ENCODE assay signal across 1 cellular context in genomic region chr6:1613631-1614447, GRCh38.
TF ChIP-seq lines count a peak whose summit lies in the region.

No MANE protein-coding gene starts in this region.

TF ChIP-seq in HEK293, 187 proteins besides CTCF, POLR2A, EP300 and RAD21 (continued from another document and continues in another):
- TF ChIP-seq ZBTB10 (tag by site-specific recombination; IDR thresholded peaks at IDR 0.05) (peak; percentile 79), ZNF571 (tag by site-specific recombination; IDR thresholded peaks at IDR 0.05) (no peak), ZNF561 (tag by site-specific recombination; IDR thresholded peaks at IDR 0.05; ENCODE audit: borderline replicate concordance) (0 out of 2 replicates have a peak, but pooled peaks have one; percentile 20), TCF7L2 (IDR thresholded peaks at IDR 0.05; ENCODE audit: borderline replicate concordance, low read depth, low read length) (peak; percentile 96), GLI2 (tag by site-specific recombination; IDR thresholded peaks at IDR 0.05; ENCODE audit: borderline replicate concordance, low read depth) (peak; percentile 68; the same call in 1 of the 2 replicates), ZNF473 (tag by site-specific recombination; IDR thresholded peaks at IDR 0.05) (no peak), ZBTB44 (tag by site-specific recombination; IDR thresholded peaks at IDR 0.05) (0 out of 2 replicates have a peak, but pooled peaks have one; percentile 27), ZSCAN5A (tag by site-specific recombination; IDR thresholded peaks at IDR 0.05) (0 out of 2 replicates have a peak, but pooled peaks have one; percentile 17), ATF2 (tag by site-specific recombination; IDR thresholded peaks at IDR 0.05; ENCODE audit: low read depth) (no peak), PBX3 (CRISPR knock-in tag; IDR thresholded peaks at IDR 0.05) (no peak), PRDM10 (tag by site-specific recombination; IDR thresholded peaks at IDR 0.05) (peak; percentile 21; the same call in 1 of the 2 replicates), ZSCAN30 (tag by site-specific recombination; IDR thresholded peaks at IDR 0.05) (peak; percentile 9; the same call in 1 of the 2 replicates), ZBTB7A (tag by site-specific recombination; IDR thresholded peaks at IDR 0.05; ENCODE audit: low read depth) (peak; percentile 24; the same call in 1 of the 2 replicates), ZNF837 (tag by site-specific recombination; IDR thresholded peaks at IDR 0.05) (0 out of 2 replicates have a peak, but pooled peaks have one; percentile 14), ZNF214 (tag by site-specific recombination; IDR thresholded peaks at IDR 0.05; ENCODE audit: borderline replicate concordance) (no peak), KLF9 (tag by site-specific recombination; IDR thresholded peaks at IDR 0.05; ENCODE audit: low read depth) (peak; percentile 27; the same call in 1 of the 2 replicates), ZXDB (tag by site-specific recombination; IDR thresholded peaks at IDR 0.05) (peak; percentile 70), ZNF23 (tag by site-specific recombination; IDR thresholded peaks at IDR 0.05; ENCODE audit: borderline replicate concordance) (no peak), ZEB2 (tag by site-specific recombination; IDR thresholded peaks at IDR 0.05) (peak; percentile 80), ZNF335 (tag by site-specific recombination; conservative IDR thresholded peaks at IDR 0.05) (peak; percentile 68), KLF8 (tag by site-specific recombination; IDR thresholded peaks at IDR 0.05) (peak; percentile 72), ZNF394 (tag by site-specific recombination; IDR thresholded peaks at IDR 0.05; ENCODE audit: borderline replicate concordance) (0 out of 2 replicates have a peak, but pooled peaks have one; percentile 14), GLIS1 (tag by site-specific recombination; IDR thresholded peaks at IDR 0.05) (peak; percentile 70), ZNF362 (tag by site-specific recombination; IDR thresholded peaks at IDR 0.05) (no peak), SCRT2 (tag by site-specific recombination; IDR thresholded peaks at IDR 0.05) (peak; percentile 31; the same call in 1 of the 2 replicates), GLIS2 (tag by site-specific recombination; IDR thresholded peaks at IDR 0.05) (peak; percentile 59; the same call in 1 of the 2 replicates), ZNF48 (tag by site-specific recombination; IDR thresholded peaks at IDR 0.05) (no peak), ZBTB8A (tag by site-specific recombination; IDR thresholded peaks at IDR 0.05) (peak; percentile 79), ZBTB20 (tag by site-specific recombination; IDR thresholded peaks at IDR 0.05) (peak; percentile 43; the same call in 1 of the 2 replicates), IKZF3 (tag by site-specific recombination; IDR thresholded peaks at IDR 0.05) (no peak; the same call in none of the 2 replicates), ZNF354C (tag by site-specific recombination; IDR thresholded peaks at IDR 0.05; ENCODE audit: borderline replicate concordance, low read depth) (no peak), ZNF529 (tag by site-specific recombination; IDR thresholded peaks at IDR 0.05; ENCODE audit: insufficient replicate concordance) (no peak), WT1 (tag by site-specific recombination; IDR thresholded peaks at IDR 0.05) (peak; percentile 76), BCL11A (tag by site-specific recombination; IDR thresholded peaks at IDR 0.05; ENCODE audit: low read depth) (0 out of 2 replicates have a peak, but pooled peaks have one; percentile 43), PATZ1 (tag by site-specific recombination; IDR thresholded peaks at IDR 0.05) (peak; percentile 81), ZNF701 (tag by site-specific recombination; IDR thresholded peaks at IDR 0.05) (no peak), ZFP69B (tag by site-specific recombination; IDR thresholded peaks at IDR 0.05) (peak; percentile 47; the same call in 1 of the 2 replicates), ZNF488 (tag by site-specific recombination; IDR thresholded peaks at IDR 0.05) (0 out of 2 replicates have a peak, but pooled peaks have one; percentile 14), SP7 (tag by site-specific recombination; IDR thresholded peaks at IDR 0.05) (peak; percentile 41), SALL2 (tag by site-specific recombination; IDR thresholded peaks at IDR 0.05; ENCODE audit: borderline replicate concordance) (no peak), ZNF366 (tag by site-specific recombination; conservative IDR thresholded peaks at IDR 0.05) (peak; percentile 53; the same call in 1 of the 2 replicates), ZNF341 (tag by site-specific recombination; IDR thresholded peaks at IDR 0.05; ENCODE audit: low read depth) (0 out of 2 replicates have a peak, but pooled peaks have one; percentile 34)
